9 cellular contexts compared by ENCODE assay signal in genomic region chr17:42329025-42329976, GRCh38. TPM values are rescaled to one million over a fixed set of nuclear protein-coding genes. Genes with fewer than 3 reads are reported as not detected.
A peak's percentile ranks its signal among the peaks of the same experiment; 100 is the strongest.
DNase-seq lines count a peak whose midpoint lies in the region; ATAC-seq and TF ChIP-seq lines count a peak whose summit lies in the region.
"Had no signal": no experiment of that assay in that cellular context is flagged by ENCODE, and none has a peak within 500 bp of the region (broad histone marks: within the 10 kb centered on the region; RNA-seq: fewer than 3 reads in every experiment).

No MANE protein-coding gene starts in this region.

- TF ChIP-seq CTCF in lower leg skin (IDR thresholded peaks at IDR 0.05): no peak

- no peaks in the 10 kb centered on the region for H3K27me3 ChIP-seq in H7 (ENCODE audit: control insufficient read depth, insufficient read depth, low read length)
- H3K27me3 ChIP-seq: right lobe of liver had no signal

- intact Hi-C loops in lower leg skin (cut with DNase I; ENCODE audit: low total_unique reads): no loop called here

- peak; percentile 85 for DNase-seq in H7
- peak; percentile 33 for DNase-seq in SW480 (ENCODE audit: low spot score)
- peak; percentile 77 for DNase-seq in glomerular visceral epithelial cell (ENCODE audit: extremely low spot score)
- peak; percentile 46 for DNase-seq in retina
- no peak for DNase-seq in lower leg skin (ENCODE audit: low spot score in 2 of 2)
- DNase-seq in activated CD4-positive, alpha-beta T cell treated with anti-CD3 and anti-CD28 coated beads, Interleukin-2, amount 50 U/mL, for 1 hour: no peak
- DNase-seq in NCI-H1930 (lab: John Stamatoyannopoulos, UW): no peak
- DNase-seq: right lobe of liver had no signal

- TF ChIP-seq POLR2A in lower leg skin (IDR thresholded peaks at IDR 0.05): no peak

- peaks cover 12% of the 10 kb centered on the region for H3K36me3 ChIP-seq in H7 (replicated peaks; ENCODE audit: control insufficient read depth, insufficient read depth, low read length)

- no peak for ATAC-seq in GM18858 (IDR thresholded peaks at IDR 0.05; ENCODE audit: unreplicated experiment)

- WGBS in lower leg skin, 2 donors: 25 to 29% methylated on average over 11 of the region's 11 CpGs

- H3K4me3 ChIP-seq in H7 (ENCODE audit: insufficient read depth, low read depth, low read length) (no peak overlapping the region), lower leg skin (ENCODE audit: low read depth, poor library complexity, severe bottlenecking) (no peak overlapping the region)
- H3K4me3 ChIP-seq: right lobe of liver had no signal

RNA-seq across cellular contexts. Expression of gene STAT5A, which starts 41.0 kb away (rescaled TPM):
- total RNA-seq in H7 (2014; rRNA removed; shearing (Covaris generic)): 9.4 and 13.2 TPM in 2 replicates
- 10 to 100 TPM; 25.1 to 60.9 (median 48.0) TPM for total RNA-seq in lower leg skin

RNA-seq across cellular contexts. Expression of gene STAT5B, which starts 53.1 kb away (rescaled TPM):
- 30.7 and 41.3 TPM in 2 replicates for total RNA-seq in H7 (2014; rRNA removed; shearing (Covaris generic))
- 10 to 100 TPM; 40.2 to 72.4 (median 50.5) TPM for total RNA-seq in lower leg skin

RNA-seq across cellular contexts. Expression of gene STAT3, which starts 58.9 kb away (rescaled TPM):
- total RNA-seq in H7 (2014; rRNA removed; shearing (Covaris generic)): 54.6 and 101 TPM in 2 replicates
- total RNA-seq in lower leg skin: 100 to 1,000 TPM; 109 to 149 (median 124) TPM

Comparison
In these comparisons a context has a peak if more than half of its experiments do, and no peak if none do; other contexts are left out.
1. DNase-seq: peak in H7 (single experiment), SW480 (single experiment), glomerular visceral epithelial cell (single experiment) and retina (single experiment); none in lower leg skin (0 of 2), activated CD4-positive, alpha-beta T cell treated with anti-CD3 and anti-CD28 coated beads, Interleukin-2, amount 50 U/mL, for 1 hour (single experiment) and NCI-H1930 (0 of 2).